ENCODE assay signal across 9 cellular contexts in genomic region chr7:108454674-108455523, GRCh38. TPM values are rescaled to one million over a fixed set of nuclear protein-coding genes. Genes with fewer than 3 reads are reported as not detected.
DNase-seq lines count a peak whose midpoint lies in the region; ATAC-seq lines count a peak whose summit lies in the region.
"Had no signal": no experiment of that assay in that cellular context is flagged by ENCODE, and none has a peak within 500 bp of the region (broad histone marks: within the 10 kb centered on the region; RNA-seq: fewer than 3 reads in every experiment).

No MANE protein-coding gene starts in this region.

- peak overlapping the region; percentile 47 for H3K4me3 ChIP-seq in MG63

- POLR2A ChIA-PET in activated CD8-positive, alpha-beta T cell treated with anti-CD3 and anti-CD28 coated beads, Interleukin-2, amount 10 ng/mL, durations not matched to agents 7 days and 5 days (lab: Charles Lee), result no interaction called here
- POLR2A ChIA-PET in naive thymus-derived CD8-positive, alpha-beta T cell (lab: Charles Lee), result interaction anchor here (0.6 to 5.3 kb wide), 8 partner anchors 10 to 1287 kb away, joined by 3 to 36 read pairs (median 6); partner anchors contain the start of genes DNAJB9, PNPLA8 and THAP5

- CTCF ChIA-PET in activated CD8-positive, alpha-beta T cell treated with anti-CD3 and anti-CD28 coated beads, Interleukin-2, amount 10 ng/mL, durations not matched to agents 7 days and 5 days (lab: Charles Lee), result interaction anchor here (1.3 to 3.4 kb wide), 6 partner anchors 10 to 274 kb away, joined by 3 to 39 read pairs (median 8); no protein-coding TSS in a partner anchor

- no peaks in the 10 kb centered on the region for H3K9me3 ChIP-seq in MG63

- peak overlapping the region; percentile 68 for H3K4me3 Mint-ChIP-seq in activated CD8-positive, alpha-beta T cell treated with anti-CD3 and anti-CD28 coated beads, Interleukin-2, amount 10 ng/mL, durations not matched to agents 7 days and 5 days
- peak overlapping the region; percentile 89 to 98 (median 94) for H3K4me3 Mint-ChIP-seq in naive thymus-derived CD8-positive, alpha-beta T cell

- no peaks in the 10 kb centered on the region for H3K36me3 Mint-ChIP-seq in activated CD8-positive, alpha-beta T cell treated with anti-CD3 and anti-CD28 coated beads, Interleukin-2, amount 10 ng/mL, durations not matched to agents 7 days and 5 days (ENCODE audit: low read depth)
- peaks cover 0 to 4% (median 0%) of the 10 kb centered on the region in 3 donors for H3K36me3 Mint-ChIP-seq in naive thymus-derived CD8-positive, alpha-beta T cell

- H3K9me3 Mint-ChIP-seq in activated CD8-positive, alpha-beta T cell treated with anti-CD3 and anti-CD28 coated beads, Interleukin-2, amount 10 ng/mL, durations not matched to agents 7 days and 5 days (ENCODE audit: insufficient read depth), result no peaks in the 10 kb centered on the region
- no peaks in the 10 kb centered on the region for H3K9me3 Mint-ChIP-seq in naive thymus-derived CD8-positive, alpha-beta T cell

- peaks cover 13% of the 10 kb centered on the region for H3K4me1 Mint-ChIP-seq in activated CD8-positive, alpha-beta T cell treated with anti-CD3 and anti-CD28 coated beads, Interleukin-2, amount 10 ng/mL, durations not matched to agents 7 days and 5 days (ENCODE audit: low read depth)
- H3K4me1 Mint-ChIP-seq in naive thymus-derived CD8-positive, alpha-beta T cell, result peaks cover 38 to 67% (median 46%) of the 10 kb centered on the region in 4 donors

- ATAC-seq in activated CD8-positive, alpha-beta T cell treated with anti-CD3 and anti-CD28 coated beads, Interleukin-2, amount 10 ng/mL, durations not matched to agents 7 days and 5 days, result peak; percentile 40
- ATAC-seq in naive thymus-derived CD8-positive, alpha-beta T cell, result peak; percentile 12 to 23
- no peak for ATAC-seq in GM18909 (IDR thresholded peaks at IDR 0.05; ENCODE audit: poor library complexity, unreplicated experiment)

- H3K27me3 Mint-ChIP-seq in activated CD8-positive, alpha-beta T cell treated with anti-CD3 and anti-CD28 coated beads, Interleukin-2, amount 10 ng/mL, durations not matched to agents 7 days and 5 days (ENCODE audit: low read depth), result peaks cover 55% of the 10 kb centered on the region
- peaks cover 0 to 43% (median 0%) of the 10 kb centered on the region in 5 donors for H3K27me3 Mint-ChIP-seq in naive thymus-derived CD8-positive, alpha-beta T cell

- no peaks in the 10 kb centered on the region for H3K36me3 ChIP-seq in MG63

- peak; percentile 34 for DNase-seq in EL
- peak; percentile 11 for DNase-seq in MG63
- DNase-seq in activated CD8-positive, alpha-beta T cell treated with anti-CD3 and anti-CD28 coated beads, Interleukin-2, amount 10 ng/mL, durations not matched to agents 7 days and 5 days, result no peak
- peak; percentile 15 for DNase-seq in fibroblast of peridontal ligament (ENCODE audit: extremely low read depth)
- peak in 9 of 10 donors; percentile 2 to 68 (median 30) for DNase-seq in naive thymus-derived CD8-positive, alpha-beta T cell
- no peak for DNase-seq in effector CD4-positive, alpha-beta T cell
- DNase-seq in T-helper 9 cell, result no peak

- H3K27ac Mint-ChIP-seq in activated CD8-positive, alpha-beta T cell treated with anti-CD3 and anti-CD28 coated beads, Interleukin-2, amount 10 ng/mL, durations not matched to agents 7 days and 5 days, result no peak overlapping the region
- H3K27ac Mint-ChIP-seq in naive thymus-derived CD8-positive, alpha-beta T cell, result peak overlapping the region; percentile 46 to 96 (median 80)

- peaks cover 5% of the 10 kb centered on the region; the same call in 1 of the 2 replicates for H3K27me3 ChIP-seq in MG63

RNA-seq across cellular contexts. Expression of gene NRCAM, which starts 1.3 kb away (rescaled TPM):
- 0.79 and 1.5 TPM in 2 replicates for total RNA-seq in MG63 (2014; rRNA removed; shearing (Covaris generic); ENCODE audit: low replicate concordance)
- under 1 TPM; 0.05 to 0.47 TPM for total RNA-seq in activated CD8-positive, alpha-beta T cell treated with anti-CD3 and anti-CD28 coated beads, Interleukin-2, amount 10 ng/mL, durations not matched to agents 7 days and 5 days
- total RNA-seq in naive thymus-derived CD8-positive, alpha-beta T cell, result 10 to 100 TPM; 42.9 to 46.6 TPM
- polyA plus RNA-seq in naive thymus-derived CD8-positive, alpha-beta T cell, result 10 to 100 TPM; 11.1 to 18.2 (median 13.7) TPM
- total RNA-seq: T-helper 2 cell treated with Interferon-gamma antibody and Interleukin-4, amounts not matched to agents 100 ng/mL and 5 ng/mL, for 36 hours had no signal

Comparison
In these comparisons a context has a peak if more than half of its experiments do, and no peak if none do; other contexts are left out.
1. DNase-seq: peak in EL (single experiment), MG63 (single experiment), fibroblast of peridontal ligament (single experiment) and naive thymus-derived CD8-positive, alpha-beta T cell (9 of 10); none in activated CD8-positive, alpha-beta T cell treated with anti-CD3 and anti-CD28 coated beads, Interleukin-2, amount 10 ng/mL, durations not matched to agents 7 days and 5 days (single experiment), effector CD4-positive, alpha-beta T cell (single experiment) and T-helper 9 cell (single experiment).
2. RNA of gene NRCAM, which starts 1.3 kb away (total RNA-seq): 42.9 to 46.6 TPM in naive thymus-derived CD8-positive, alpha-beta T cell; 0.79 to 1.5 TPM in MG63 and 0.05 to 0.47 TPM in activated CD8-positive, alpha-beta T cell treated with anti-CD3 and anti-CD28 coated beads, Interleukin-2, amount 10 ng/mL, durations not matched to agents 7 days and 5 days; every median in the first group is over 10 times any median in the second.